8 cellular contexts compared by ENCODE assay signal in the genomic region with DNA sequence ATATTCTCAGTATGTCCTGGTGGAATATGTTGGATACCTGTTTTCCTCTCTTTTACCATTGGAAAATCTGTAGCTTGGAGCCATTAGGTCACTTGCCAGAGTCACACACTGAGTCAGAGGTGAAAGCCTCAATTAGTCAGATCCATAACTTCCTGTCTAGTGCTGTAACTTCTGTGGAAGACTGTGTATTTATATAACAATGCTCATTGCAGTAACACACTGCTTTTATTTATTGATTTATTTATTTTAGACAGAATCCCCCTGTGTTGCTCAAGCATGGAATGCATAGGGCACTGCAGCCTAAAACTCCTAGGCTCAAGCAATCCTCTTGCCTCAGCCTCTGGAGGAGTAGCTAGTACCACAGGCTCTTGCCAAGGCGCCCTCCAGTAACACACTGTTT. TPM values are rescaled to one million over a fixed set of nuclear protein-coding genes. Genes with fewer than 3 reads are reported as not detected.
DNase-seq lines count a peak whose midpoint lies in the region; ATAC-seq and TF ChIP-seq lines count a peak whose summit lies in the region.

No MANE protein-coding gene starts in this region.

- H3K36me3 Mint-ChIP-seq in activated B cell treated with CpG ODN at 0.5 μM for 24 hours (ENCODE audit: low read depth) = no peaks in the 10 kb centered on the region

- intact Hi-C loops in activated B cell treated with CpG ODN at 0.5 μM for 24 hours (cut with micrococcal nuclease) (loop anchor here (5.0 to 10.0 kb wide), 2 partner anchors 77 to 835 kb away; a partner anchor contains a TSS), stomach (cut with DNase I; ENCODE audit: low total_unique reads) (no loop called here)

- H3K4me3 ChIP-seq in hepatocyte (peak overlapping the region; percentile 2), stomach (peak overlapping the region in 1 of 4 donors; percentile 94)

- POLR2A ChIA-PET in activated B cell treated with CpG ODN at 0.5 μM for 24 hours (lab: Charles Lee) = no interaction called here

- TF ChIP-seq CTCF in activated B cell treated with CpG ODN at 0.5 μM for 24 hours (IDR thresholded peaks at IDR 0.05) (no peak), hepatocyte (IDR thresholded peaks at IDR 0.05; ENCODE audit: poor library complexity) (no peak), stomach (IDR thresholded peaks at IDR 0.05) (no peak)

- H4K20me1 ChIP-seq in hepatocyte (ENCODE audit: insufficient read depth, poor library complexity, severe bottlenecking) = peaks cover 9% of the 10 kb centered on the region

- H3K4me3 Mint-ChIP-seq in activated B cell treated with CpG ODN at 0.5 μM for 24 hours = peak overlapping the region; percentile 38

- no peak for TF ChIP-seq POLR2A in stomach (IDR thresholded peaks at IDR 0.05)

- H3K4me1 Mint-ChIP-seq in activated B cell treated with CpG ODN at 0.5 μM for 24 hours = peaks cover 23% of the 10 kb centered on the region

- H3K4me1 ChIP-seq in hepatocyte (ENCODE audit: insufficient read depth) (peaks cover 39% of the 10 kb centered on the region), stomach (peaks cover 36 to 60% (median 54%) of the 10 kb centered on the region in 4 donors)

- no peaks in the 10 kb centered on the region for H3K9me3 ChIP-seq in hepatocyte (ENCODE audit: low read depth)
- no peaks in the 10 kb centered on the region for H3K9me3 ChIP-seq in stomach

- no peak overlapping the region for H2AFZ ChIP-seq in hepatocyte

- H3K27ac Mint-ChIP-seq in activated B cell treated with CpG ODN at 0.5 μM for 24 hours = no peak overlapping the region

- H3K27me3 ChIP-seq in hepatocyte = no peaks in the 10 kb centered on the region
- no peaks in the 10 kb centered on the region for H3K27me3 ChIP-seq in stomach

- peak overlapping the region; percentile 87 for H3K4me2 ChIP-seq in hepatocyte

- WGBS in hepatocyte (ENCODE audit: low lambda C conversion rate, missing lambda C conversion rate) = 58% methylated on average over 1 of the region's 1 CpG
- WGBS in stomach, 5 donors = 43 to 69% (median 50%) methylated on average over 1 of the region's 1 CpG

- no peak for TF ChIP-seq EP300 in stomach (IDR thresholded peaks at IDR 0.05)

- CTCF ChIA-PET in activated B cell treated with CpG ODN at 0.5 μM for 24 hours (lab: Charles Lee) = no interaction called here

- no peak for ATAC-seq in activated B cell treated with CpG ODN at 0.5 μM for 24 hours (ENCODE audit: low read depth)

- no peaks in the 10 kb centered on the region for H3K36me3 ChIP-seq in hepatocyte (replicated peaks; ENCODE audit: insufficient read depth, low read depth)
- no peaks in the 10 kb centered on the region for H3K36me3 ChIP-seq in stomach

- H3K79me2 ChIP-seq in hepatocyte = peaks cover 49% of the 10 kb centered on the region

- DNase-seq in NCI-H82 (lab: John Stamatoyannopoulos, UW) = peak; percentile 11
- no peak for DNase-seq in NCI-H82 treated with DMSO at 0.1 percent for 48 hours (lab: John Stamatoyannopoulos, UW; ENCODE audit: unreplicated experiment)
- DNase-seq in activated B cell treated with CpG ODN at 0.5 μM for 24 hours = no peak
- peak; percentile 34 for DNase-seq in hepatocyte (ENCODE audit: low spot score)
- DNase-seq in stomach = no peak
- no peak for DNase-seq in activated CD4-positive, CD25-positive, alpha-beta regulatory T cell treated with anti-CD3 and anti-CD28 coated beads, Interleukin-2, amount 50 U/mL, for 72 hours
- no peak for DNase-seq in activated CD4-positive, alpha-beta T cell treated with anti-CD3 and anti-CD28 coated beads, Interleukin-2, amount 50 U/mL, for 4 hours
- no peak for DNase-seq in retina

- H3K27ac ChIP-seq in hepatocyte = peak overlapping the region; percentile 86
- H3K27ac ChIP-seq in stomach = peak overlapping the region; percentile 80 to 93 (median 93)

- H3K9me2 ChIP-seq in hepatocyte (replicated peaks; ENCODE audit: insufficient read depth) = no peaks in the 10 kb centered on the region

- H3K9me3 Mint-ChIP-seq in activated B cell treated with CpG ODN at 0.5 μM for 24 hours = no peaks in the 10 kb centered on the region

- no peaks in the 10 kb centered on the region for H3K27me3 Mint-ChIP-seq in activated B cell treated with CpG ODN at 0.5 μM for 24 hours

RNA-seq across cellular contexts. Expression of a gene that starts 1.3 kb away (rescaled TPM):
- total RNA-seq in activated B cell treated with CpG ODN at 0.5 μM for 24 hours (13.4 and 18.0 TPM in 2 replicates), hepatocyte (53.4 and 194 TPM in 2 replicates), stomach (100 to 1,000 TPM in 1 of 5 donors, 10 to 100 TPM in 4; 21.0 to 118 (median 74.2) TPM)
- polyA plus RNA-seq in hepatocyte (22.4 and 24.4 TPM in 2 replicates), stomach (10 to 100 TPM in 1 of 3 donors, 1 to 10 TPM in 2; 4.7 to 15.9 (median 8.9) TPM)

Comparison
In these comparisons a context has a peak if more than half of its experiments do, and no peak if none do; other contexts are left out.
1. DNase-seq: peak in NCI-H82 (single experiment) and hepatocyte (single experiment); none in NCI-H82 treated with DMSO at 0.1 percent for 48 hours (single experiment), activated B cell treated with CpG ODN at 0.5 μM for 24 hours (single experiment), stomach (single experiment), activated CD4-positive, CD25-positive, alpha-beta regulatory T cell treated with anti-CD3 and anti-CD28 coated beads, Interleukin-2, amount 50 U/mL, for 72 hours (single experiment), activated CD4-positive, alpha-beta T cell treated with anti-CD3 and anti-CD28 coated beads, Interleukin-2, amount 50 U/mL, for 4 hours (0 of 2) and retina (single experiment).